22 cellular contexts compared by ENCODE assay signal in the genomic region with DNA sequence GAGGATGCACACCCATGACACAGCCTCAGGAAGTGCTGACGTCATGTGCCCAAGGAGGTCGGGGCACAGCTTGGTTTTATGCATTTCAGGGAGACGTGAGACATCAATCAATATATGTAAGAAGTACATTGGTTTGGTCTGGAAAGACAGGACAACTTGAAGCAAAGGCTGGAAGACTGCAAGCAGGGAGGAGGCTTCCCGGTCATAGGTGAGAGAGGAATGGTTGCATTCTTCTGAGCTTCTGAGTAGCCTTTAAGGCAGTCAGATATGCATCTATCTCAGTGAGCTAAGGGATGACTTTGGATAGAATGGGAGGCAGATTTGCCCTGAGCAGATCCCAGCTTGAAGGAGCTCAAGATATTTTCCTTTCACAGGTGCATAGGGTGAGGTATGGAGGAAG.
DNase-seq lines count a peak whose midpoint lies in the region; ATAC-seq and TF ChIP-seq lines count a peak whose summit lies in the region.
"Had no signal": no experiment of that assay in that cellular context is flagged by ENCODE, and none has a peak within 500 bp of the region (broad histone marks: within the 10 kb centered on the region; RNA-seq: fewer than 3 reads in every experiment).

No MANE protein-coding gene starts in this region.

- TF ChIP-seq CTCF in colonic mucosa (IDR thresholded peaks at IDR 0.05) (no peak), esophagus muscularis mucosa (IDR thresholded peaks at IDR 0.05) (no peak), psoas muscle (IDR thresholded peaks at IDR 0.05) (no peak), endothelial cell (IDR thresholded peaks at IDR 0.05; ENCODE audit: unreplicated experiment) (no peak)

- peak; percentile 3 for DNase-seq in colonic mucosa
- DNase-seq in esophagus muscularis mucosa (ENCODE audit: extremely low spot score): peak; percentile 39
- DNase-seq in psoas muscle: no peak
- no peak for DNase-seq in stimulated activated effector memory CD8-positive, alpha-beta T cell treated with anti-CD3 and anti-CD28 coated beads, Interleukin-12 subunit alpha, Interleukin-12 subunit beta, amount 100 ng/mL, for 72 hours (ENCODE audit: low spot score in 2 of 2)
- no peak for DNase-seq in endothelial cell (ENCODE audit: low spot score)
- no peak for DNase-seq in stimulated activated CD8-positive, alpha-beta memory T cell treated with anti-CD3 and anti-CD28 coated beads, Interleukin-4, amount 100 ng/mL, for 48 hours
- no peak for DNase-seq in NCI-H524 (lab: John Stamatoyannopoulos, UW)
- DNase-seq in NCI-H510A treated with DMSO at 0.1 percent for 48 hours (lab: John Stamatoyannopoulos, UW): no peak
- DNase-seq: ACHN; BE2C; C1 segment of cervical spinal cord; CD4-positive, CD25-positive, alpha-beta regulatory T cell; CD8-positive, alpha-beta memory T cell; COR-L47; DMS 273 treated with DMSO at 0.1 percent for 48 hours; DMS53; DND-41; H7; HFFc6 had no signal

- H3K9me3 ChIP-seq in colonic mucosa (no peaks in the 10 kb centered on the region), esophagus muscularis mucosa (peaks cover 0 to 7% (median 1%) of the 10 kb centered on the region in 4 donors), psoas muscle (no peaks in the 10 kb centered on the region)
- H3K9me3 ChIP-seq: BE2C had no signal

- H3K4me3 Mint-ChIP-seq in stimulated activated effector memory CD8-positive, alpha-beta T cell treated with anti-CD3 and anti-CD28 coated beads, Interleukin-12 subunit alpha, Interleukin-12 subunit beta, amount 100 ng/mL, for 72 hours: no peak overlapping the region
- no peak overlapping the region for H3K4me3 Mint-ChIP-seq in endothelial cell (ENCODE audit: unreplicated experiment)
- H3K4me3 Mint-ChIP-seq: CD4-positive, CD25-positive, alpha-beta regulatory T cell; CD8-positive, alpha-beta memory T cell; GM23338; HFFc6 had no signal

- H3K4me3 ChIP-seq in colonic mucosa (no peak overlapping the region), esophagus muscularis mucosa (no peak overlapping the region), psoas muscle (no peak overlapping the region)
- H3K4me3 ChIP-seq: GM23338 had no signal

- peaks cover 4% of the 10 kb centered on the region for H3K36me3 Mint-ChIP-seq in stimulated activated effector memory CD8-positive, alpha-beta T cell treated with anti-CD3 and anti-CD28 coated beads, Interleukin-12 subunit alpha, Interleukin-12 subunit beta, amount 100 ng/mL, for 72 hours
- H3K36me3 Mint-ChIP-seq in endothelial cell (ENCODE audit: low read depth, unreplicated experiment): peaks cover 27% of the 10 kb centered on the region

- ATAC-seq in psoas muscle: no peak
- no peak for ATAC-seq in stimulated activated effector memory CD8-positive, alpha-beta T cell treated with anti-CD3 and anti-CD28 coated beads, Interleukin-12 subunit alpha, Interleukin-12 subunit beta, amount 100 ng/mL, for 72 hours
- ATAC-seq: GM23338, HCT116 had no signal

- peaks cover 5% of the 10 kb centered on the region for H3K27me3 Mint-ChIP-seq in endothelial cell (ENCODE audit: unreplicated experiment)
- H3K27me3 Mint-ChIP-seq: CD4-positive, CD25-positive, alpha-beta regulatory T cell; CD8-positive, alpha-beta memory T cell had no signal

- no peak for TF ChIP-seq POLR2A in esophagus muscularis mucosa (IDR thresholded peaks at IDR 0.05; ENCODE audit: low read depth)

- H3K27me3 ChIP-seq in colonic mucosa (no peaks in the 10 kb centered on the region), esophagus muscularis mucosa (no peaks in the 10 kb centered on the region), psoas muscle (ENCODE audit: insufficient read depth in 3 of 3, low read length in 2 of 3) (no peaks in the 10 kb centered on the region)
- H3K27me3 ChIP-seq: BE2C had no signal

- WGBS in esophagus muscularis mucosa: 91% methylated on average over 4 of the region's 4 CpGs
- 57 to 82% (median 60%) methylated on average over 4 of the region's 4 CpGs for WGBS in psoas muscle, 3 donors

- TF ChIP-seq EP300 in esophagus muscularis mucosa (IDR thresholded peaks at IDR 0.05): no peak

- intact Hi-C loops in colonic mucosa (cut with DNase I): no loop called here
- intact Hi-C loops in esophagus muscularis mucosa (cut with DNase I): no loop called here
- intact Hi-C loops in psoas muscle (cut with DNase I): no loop called here

- H3K4me1 ChIP-seq in colonic mucosa: no peaks in the 10 kb centered on the region
- no peaks in the 10 kb centered on the region for H3K4me1 ChIP-seq in esophagus muscularis mucosa
- H3K4me1 ChIP-seq in psoas muscle: peaks cover 40% of the 10 kb centered on the region

- H3K9me3 Mint-ChIP-seq in stimulated activated effector memory CD8-positive, alpha-beta T cell treated with anti-CD3 and anti-CD28 coated beads, Interleukin-12 subunit alpha, Interleukin-12 subunit beta, amount 100 ng/mL, for 72 hours: no peaks in the 10 kb centered on the region
- H3K9me3 Mint-ChIP-seq in endothelial cell (ENCODE audit: unreplicated experiment): no peaks in the 10 kb centered on the region
- H3K9me3 Mint-ChIP-seq: HFFc6 had no signal

- no peak overlapping the region for H3K27ac ChIP-seq in colonic mucosa
- no peak overlapping the region for H3K27ac ChIP-seq in esophagus muscularis mucosa (replicated peaks in 1 of 4)
- H3K27ac ChIP-seq in psoas muscle: peak overlapping the region; percentile 58
- H3K27ac ChIP-seq: HL-60 had no signal

- H3K36me3 ChIP-seq in colonic mucosa: no peaks in the 10 kb centered on the region
- peaks cover 4 to 24% (median 14%) of the 10 kb centered on the region in 4 donors for H3K36me3 ChIP-seq in esophagus muscularis mucosa
- peaks cover 9 to 85% of the 10 kb centered on the region in 2 donors for H3K36me3 ChIP-seq in psoas muscle (ENCODE audit: insufficient read depth in 1 of 2, low read depth in 1 of 2)
- H3K36me3 ChIP-seq: BE2C had no signal

- no peaks in the 10 kb centered on the region for H3K4me1 Mint-ChIP-seq in stimulated activated effector memory CD8-positive, alpha-beta T cell treated with anti-CD3 and anti-CD28 coated beads, Interleukin-12 subunit alpha, Interleukin-12 subunit beta, amount 100 ng/mL, for 72 hours
- peaks cover 2% of the 10 kb centered on the region for H3K4me1 Mint-ChIP-seq in endothelial cell (ENCODE audit: unreplicated experiment)
- H3K4me1 Mint-ChIP-seq: CD4-positive, CD25-positive, alpha-beta regulatory T cell; GM23338 had no signal

- H3K27ac Mint-ChIP-seq in stimulated activated effector memory CD8-positive, alpha-beta T cell treated with anti-CD3 and anti-CD28 coated beads, Interleukin-12 subunit alpha, Interleukin-12 subunit beta, amount 100 ng/mL, for 72 hours: peak overlapping the region; percentile 55
- no peak overlapping the region for H3K27ac Mint-ChIP-seq in endothelial cell (ENCODE audit: unreplicated experiment)
- H3K27ac Mint-ChIP-seq: CD4-positive, CD25-positive, alpha-beta regulatory T cell; GM23338; HFFc6 had no signal

- no peak overlapping the region for H3K9ac ChIP-seq in colonic mucosa (ENCODE audit: low read depth in 2 of 2, low read length in 2 of 2)

Comparison
In these comparisons a context has a peak if more than half of its experiments do, and no peak if none do; other contexts are left out.
1. DNase-seq: peak in colonic mucosa (single experiment) and esophagus muscularis mucosa (single experiment); none in psoas muscle (0 of 2), stimulated activated effector memory CD8-positive, alpha-beta T cell treated with anti-CD3 and anti-CD28 coated beads, Interleukin-12 subunit alpha, Interleukin-12 subunit beta, amount 100 ng/mL, for 72 hours (0 of 2), endothelial cell (single experiment), stimulated activated CD8-positive, alpha-beta memory T cell treated with anti-CD3 and anti-CD28 coated beads, Interleukin-4, amount 100 ng/mL, for 48 hours (single experiment), NCI-H524 (0 of 2) and NCI-H510A treated with DMSO at 0.1 percent for 48 hours (single experiment).